Comparison of ENCODE assay signal across 1 cellular context in genomic region chr3:58469096-58469495, GRCh38.
TF ChIP-seq lines count a peak whose summit lies in the region.

No MANE protein-coding gene starts in this region.

TF ChIP-seq in SK-N-SH, 30 proteins besides CTCF, POLR2A, EP300 and RAD21 (continued from another document):
- TF ChIP-seq REST (IDR thresholded peaks at IDR 0.05; ENCODE audit: low read depth, low read length): no peak
- no peak for TF ChIP-seq CHD2 (IDR thresholded peaks at IDR 0.05; ENCODE audit: low read length, partially characterized antibody)
- no peak for TF ChIP-seq MEF2A (IDR thresholded peaks at IDR 0.05; ENCODE audit: borderline replicate concordance, low read depth)
- TF ChIP-seq TAF1 (IDR thresholded peaks at IDR 0.05; ENCODE audit: borderline replicate concordance, low read depth, low read length): no peak
